Comparison of ENCODE assay signal across 11 cellular contexts in the genomic region with DNA sequence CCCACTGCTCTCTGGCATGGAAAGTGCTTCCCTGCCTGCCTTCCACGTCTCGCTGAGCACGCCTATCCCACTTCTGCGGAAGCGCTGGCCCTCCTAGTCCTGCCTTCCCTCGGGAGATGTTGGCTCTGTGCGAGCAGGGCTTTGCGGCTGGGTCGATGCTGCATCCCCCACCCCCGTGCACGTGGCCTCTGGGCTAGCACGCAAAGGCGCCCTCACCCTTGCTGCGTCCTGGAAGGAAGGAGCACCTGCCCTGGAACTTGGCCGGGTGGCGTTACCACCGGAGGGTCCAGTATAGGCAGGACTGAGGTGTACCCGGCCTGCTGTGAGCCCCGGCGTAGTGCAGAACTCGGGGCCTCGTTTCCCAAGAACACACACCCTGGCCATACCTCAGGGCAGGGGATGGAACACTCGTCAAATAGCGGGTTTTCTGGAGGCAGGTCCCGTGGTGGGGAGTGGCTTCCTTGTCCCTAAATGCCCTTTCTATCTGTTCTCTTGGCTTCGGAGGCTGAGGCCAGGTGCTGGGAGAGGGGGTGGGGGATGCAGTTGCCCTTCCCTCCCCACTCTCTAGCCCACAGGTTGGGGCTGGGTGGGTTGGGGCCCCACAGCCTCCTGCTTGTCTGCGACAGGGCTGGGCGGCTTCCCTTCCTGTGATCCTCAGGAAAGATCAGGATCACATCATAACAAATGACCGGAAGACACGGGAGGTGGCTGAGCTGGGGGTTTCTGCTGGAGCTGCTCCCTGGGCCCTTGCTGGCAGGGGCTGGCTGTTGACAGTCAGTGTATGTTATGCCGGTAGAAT. TPM values are rescaled to one million over a fixed set of nuclear protein-coding genes. Genes with fewer than 3 reads are reported as not detected.
DNase-seq lines count a peak whose midpoint lies in the region; ATAC-seq, FAIRE-seq and TF ChIP-seq lines count a peak whose summit lies in the region.
"Had no signal": no experiment of that assay in that cellular context is flagged by ENCODE, and none has a peak within 500 bp of the region (broad histone marks: within the 10 kb centered on the region; RNA-seq: fewer than 3 reads in every experiment).

No MANE protein-coding gene starts in this region.

- H3K27ac ChIP-seq in esophagus (ENCODE audit: low read depth in 2 of 2, low read length in 1 of 2), result peak overlapping the region; percentile 21 to 58
- no peak overlapping the region for H3K27ac ChIP-seq in ovary
- H3K27ac ChIP-seq in pancreas, result no peak overlapping the region

- H3K9me3 ChIP-seq in BE2C, result no peaks in the 10 kb centered on the region
- peaks cover 0 to 2% of the 10 kb centered on the region in 2 donors for H3K9me3 ChIP-seq in esophagus (ENCODE audit: control insufficient read depth in 2 of 2, insufficient read depth in 1 of 2, low read depth in 1 of 2, low read length in 1 of 2)
- no peaks in the 10 kb centered on the region for H3K9me3 ChIP-seq in ovary
- H3K9me3 ChIP-seq in pancreas, result no peaks in the 10 kb centered on the region

- intact Hi-C loops in ovary (cut with DNase I) (no loop called here), pancreas (cut with DNase I) (no loop called here)

- no peak for ATAC-seq in HG03457 (IDR thresholded peaks at IDR 0.05; ENCODE audit: unreplicated experiment)
- no peak for ATAC-seq in pancreas

- no peak for TF ChIP-seq CTCF in BE2C (IDR thresholded peaks at IDR 0.05; ENCODE audit: low read depth, low read length)
- TF ChIP-seq CTCF in ovary (IDR thresholded peaks at IDR 0.05), result no peak
- no peak for TF ChIP-seq CTCF in pancreas (IDR thresholded peaks at IDR 0.05)

- H3K27me3 ChIP-seq in BE2C, result no peaks in the 10 kb centered on the region
- no peaks in the 10 kb centered on the region for H3K27me3 ChIP-seq in esophagus (ENCODE audit: control insufficient read depth in 1 of 2, insufficient read depth in 2 of 2, low read length in 2 of 2)
- H3K27me3 ChIP-seq in ovary, result no peaks in the 10 kb centered on the region
- H3K27me3 ChIP-seq in pancreas, result no peaks in the 10 kb centered on the region

- DNase-seq in BE2C (peak; percentile 83), NCI-H2107 (lab: John Stamatoyannopoulos, UW) (peak; percentile 40), ovary (no peak), NCI-H446 treated with DMSO at 0.1 percent for 48 hours (lab: John Stamatoyannopoulos, UW) (no peak), COLO829 (ENCODE audit: low spot score) (no peak), pancreas (no peak)
- DNase-seq: activated CD4-positive, alpha-beta T cell treated with anti-CD3 and anti-CD28 coated beads, Interleukin-2, amount 10 ng/mL, durations not matched to agents 24 days and 14 days; activated gamma-delta T cell; KBM-7 had no signal

- H3K4me1 ChIP-seq in BE2C (peaks cover 39% of the 10 kb centered on the region), esophagus (ENCODE audit: control insufficient read depth in 2 of 2, insufficient read depth in 2 of 2, low read length in 1 of 2) (peaks cover 22 to 49% of the 10 kb centered on the region in 2 donors), ovary (ENCODE audit: insufficient read depth) (no peaks in the 10 kb centered on the region), pancreas (no peaks in the 10 kb centered on the region)

- no peak for FAIRE-seq in pancreas (lab: Jason Lieb, UNC)

- 58 to 62% methylated on average over 31 of the region's 31 CpGs for WGBS in esophagus, 2 donors
- WGBS in ovary, 3 donors, result 58 to 78% (median 66%) methylated on average over 27 to 31 of the region's 31 CpGs
- WGBS in pancreas, 2 donors, result 78 to 81% methylated on average over 31 of the region's 31 CpGs

- H3K36me3 ChIP-seq in BE2C, result no peaks in the 10 kb centered on the region; the same call in 1 of the 2 replicates
- H3K36me3 ChIP-seq in esophagus (ENCODE audit: control insufficient read depth in 2 of 2, insufficient read depth in 2 of 2, low read length in 1 of 2), result peaks cover 0 to 27% of the 10 kb centered on the region in 2 donors
- no peaks in the 10 kb centered on the region for H3K36me3 ChIP-seq in ovary
- H3K36me3 ChIP-seq in pancreas, result no peaks in the 10 kb centered on the region

- no peak overlapping the region for H3K4me3 ChIP-seq in BE2C (ENCODE audit: low read depth, low read length)
- H3K4me3 ChIP-seq in esophagus (ENCODE audit: low read depth in 1 of 2, low read length in 2 of 2), result no peak overlapping the region
- H3K4me3 ChIP-seq in ovary, result no peak overlapping the region
- H3K4me3 ChIP-seq in pancreas, result no peak overlapping the region

- no peak for TF ChIP-seq EP300 in ovary (IDR thresholded peaks at IDR 0.05)

- TF ChIP-seq POLR2A in ovary (IDR thresholded peaks at IDR 0.05), result peak; percentile 9

RNA-seq across cellular contexts. Expression of a gene that starts 17.4 kb away (rescaled TPM):
- 54.3 TPM for polyA plus RNA-seq in BE2C (2012; ENCODE audit: insufficient read depth, insufficient read length, low read depth)
- 100 to 1,000 TPM in 1 of 2 donors, 10 to 100 TPM in 1; 91.2 to 107 TPM for polyA plus RNA-seq in esophagus
- 10 to 100 TPM; 13.8 to 80.6 (median 30.1) TPM for total RNA-seq in ovary
- polyA plus RNA-seq in ovary, result 10 to 100 TPM; 12.0 to 21.5 TPM
- total RNA-seq in pancreas, result 10 to 100 TPM in 3 of 6 donors, 1 to 10 TPM in 3; 4.7 to 13.2 (median 8.6) TPM
- polyA plus RNA-seq in pancreas, result 10 to 100 TPM; 11.6 to 16.4 TPM

Comparison
In these comparisons a context has a peak if more than half of its experiments do, and no peak if none do; other contexts are left out.
1. DNase-seq: peak in BE2C (single experiment) and NCI-H2107 (single experiment); none in ovary (0 of 5), NCI-H446 treated with DMSO at 0.1 percent for 48 hours (single experiment), COLO829 (single experiment) and pancreas (0 of 6).
2. H3K27ac ChIP-seq: peak in esophagus (2 of 2); none in ovary (0 of 2) and pancreas (0 of 4).
3. RNA of a gene that starts 17.4 kb away (polyA plus RNA-seq): 91.2 to 107 TPM in esophagus; 12.0 to 21.5 TPM in ovary and 11.6 to 16.4 TPM in pancreas; every median in the first group is over 4 times any median in the second.